ENCODE assay signal across 27 cellular contexts in genomic region chr1:206885341-206886060, GRCh38. TPM values are rescaled to one million over a fixed set of nuclear protein-coding genes. Genes with fewer than 3 reads are reported as not detected.
DNase-seq lines count a peak whose midpoint lies in the region; ATAC-seq, FAIRE-seq and TF ChIP-seq lines count a peak whose summit lies in the region.
"Had no signal": no experiment of that assay in that cellular context is flagged by ENCODE, and none has a peak within 500 bp of the region (broad histone marks: within the 10 kb centered on the region; RNA-seq: fewer than 3 reads in every experiment).

No MANE protein-coding gene starts in this region.

- H4K20me1 ChIP-seq in keratinocyte (ENCODE audit: control insufficient read depth, extremely low read depth, insufficient read depth, low read length), result no peaks in the 10 kb centered on the region
- H4K20me1 ChIP-seq: BLaER1 had no signal

- H3K36me3 ChIP-seq in RWPE2 (ENCODE audit: low read depth) (no peaks in the 10 kb centered on the region), keratinocyte (ENCODE audit: control insufficient read depth in 2 of 2, extremely low read depth in 1 of 2, insufficient read depth in 2 of 2, low read length in 2 of 2) (no peaks in the 10 kb centered on the region), esophagus muscularis mucosa (no peaks in the 10 kb centered on the region)
- no peaks in the 10 kb centered on the region for H3K36me3 ChIP-seq in CD8-positive, alpha-beta memory T cell (ENCODE audit: insufficient read depth, low read length)
- H3K36me3 ChIP-seq: BLaER1, SJSA1 had no signal

- peak; percentile 24 for DNase-seq in AG10803 (ENCODE audit: low read depth)
- DNase-seq in RWPE2 (ENCODE audit: low spot score), result no peak
- peak; percentile 88 for DNase-seq in epithelial cell of esophagus (ENCODE audit: low read depth)
- no peak for DNase-seq in keratinocyte (ENCODE audit: low read depth, low spot score)
- no peak for DNase-seq in activated T-cell treated with anti-CD3 and anti-CD28 coated beads, Interleukin-2, amount 50 U/mL, for 4 hours
- DNase-seq in CD8-positive, alpha-beta memory T cell, result no peak
- DNase-seq in esophagus muscularis mucosa (ENCODE audit: extremely low spot score), result no peak
- DNase-seq: 8988T; CD8-positive, alpha-beta T cell; DND-41; HFFc6; Karpas-422; MM.1S; NCI-H1105 treated with DMSO at 0.1 percent for 48 hours; NCI-H1694 treated with DMSO at 0.1 percent for 48 hours; NCI-H2171; NCI-H774; PC-3 had no signal

- dilution Hi-C loops in keratinocyte (cut with MboI; ENCODE audit: extremely low pct_ligation_motif_present, low sequenced_read_pairs), result no loop called here

- H3K4me1 Mint-ChIP-seq in activated T-cell treated with anti-CD3 and anti-CD28 coated beads, Interleukin-2, amount 50 U/mL, for 4 hours (ENCODE audit: low read depth), result peaks cover 17% of the 10 kb centered on the region
- H3K4me1 Mint-ChIP-seq in CD8-positive, alpha-beta memory T cell, result peaks cover 0 to 3% (median 3%) of the 10 kb centered on the region in 3 donors

- TF ChIP-seq EP300 in esophagus muscularis mucosa (IDR thresholded peaks at IDR 0.05), result no peak

- H3K9me3 Mint-ChIP-seq in activated T-cell treated with anti-CD3 and anti-CD28 coated beads, Interleukin-2, amount 50 U/mL, for 4 hours, result no peaks in the 10 kb centered on the region
- H3K9me3 Mint-ChIP-seq in CD8-positive, alpha-beta memory T cell, result no peaks in the 10 kb centered on the region
- H3K9me3 Mint-ChIP-seq: CD8-positive, alpha-beta T cell; HFFc6 had no signal

- H2AFZ ChIP-seq in keratinocyte (ENCODE audit: control insufficient read depth, low read length), result peak overlapping the region; percentile 24

- FAIRE-seq in keratinocyte (lab: Jason Lieb, UNC), result peak; percentile 55
- FAIRE-seq: D721Med, G401.6, GM12878, GM18507, H1 had no signal

- 83% methylated on average over 3 of the region's 3 CpGs for WGBS in esophagus muscularis mucosa

- TF ChIP-seq POLR2A in esophagus muscularis mucosa (IDR thresholded peaks at IDR 0.05; ENCODE audit: low read depth), result no peak

- TF ChIP-seq CTCF in AG10803 (conservative IDR thresholded peaks at IDR 0.05; ENCODE audit: low read length) (no peak), RWPE2 (IDR thresholded peaks at IDR 0.05; ENCODE audit: poor library complexity, severe bottlenecking) (no peak), epithelial cell of esophagus (IDR thresholded peaks at IDR 0.05; ENCODE audit: insufficient read depth, low read depth, low read length, missing control alignments) (no peak), keratinocyte (optimal IDR thresholded peaks at IDR 0.05 in 1 of 3, IDR thresholded peaks at IDR 0.05 in 1 of 3, conservative IDR thresholded peaks at IDR 0.05 in 1 of 3; ENCODE audit: extremely low read depth in 1 of 3, insufficient read depth in 2 of 3, low read length in 3 of 3) (no peak), esophagus muscularis mucosa (IDR thresholded peaks at IDR 0.05) (no peak)

- POLR2A ChIA-PET in CD8-positive, alpha-beta memory T cell (lab: Charles Lee), result no interaction called here

- H3K9me1 ChIP-seq in keratinocyte (ENCODE audit: control insufficient read depth, extremely low read depth, insufficient read depth, low read length), result no peaks in the 10 kb centered on the region

- peak overlapping the region; percentile 37 for H3K27ac ChIP-seq in RWPE2 (ENCODE audit: poor library complexity, severe bottlenecking)
- peak overlapping the region; percentile 78 for H3K27ac ChIP-seq in keratinocyte (ENCODE audit: control insufficient read depth, insufficient read depth, low read length)
- no peak overlapping the region for H3K27ac ChIP-seq in CD8-positive, alpha-beta memory T cell (ENCODE audit: low read depth, low read length)
- no peak overlapping the region for H3K27ac ChIP-seq in esophagus muscularis mucosa (replicated peaks in 1 of 4)
- H3K27ac ChIP-seq: BLaER1, SJSA1 had no signal

- H3K4me1 ChIP-seq in RWPE2 (ENCODE audit: insufficient read depth, poor library complexity, severe bottlenecking) (peaks cover 27% of the 10 kb centered on the region), keratinocyte (ENCODE audit: control insufficient read depth, extremely low read depth, insufficient read depth, low read length) (peaks cover 44% of the 10 kb centered on the region), esophagus muscularis mucosa (no peaks in the 10 kb centered on the region)
- peaks cover 6% of the 10 kb centered on the region for H3K4me1 ChIP-seq in CD8-positive, alpha-beta memory T cell (ENCODE audit: insufficient read depth, low read length)

- intact Hi-C loops in esophagus muscularis mucosa (cut with DNase I), result no loop called here

- no peaks in the 10 kb centered on the region for H3K79me2 ChIP-seq in keratinocyte (ENCODE audit: control insufficient read depth, insufficient read depth, low read length)

- no peak overlapping the region for H3K4me3 Mint-ChIP-seq in activated T-cell treated with anti-CD3 and anti-CD28 coated beads, Interleukin-2, amount 50 U/mL, for 4 hours
- H3K4me3 Mint-ChIP-seq in CD8-positive, alpha-beta memory T cell, result no peak overlapping the region
- H3K4me3 Mint-ChIP-seq: CD8-positive, alpha-beta T cell; HFFc6 had no signal

- no peaks in the 10 kb centered on the region for H3K9me3 ChIP-seq in RWPE2 (ENCODE audit: severe bottlenecking)
- H3K9me3 ChIP-seq in keratinocyte (ENCODE audit: control insufficient read depth, low read depth, low read length), result no peaks in the 10 kb centered on the region
- H3K9me3 ChIP-seq in CD8-positive, alpha-beta memory T cell (ENCODE audit: low read length), result no peaks in the 10 kb centered on the region
- H3K9me3 ChIP-seq in esophagus muscularis mucosa, result no peaks in the 10 kb centered on the region
- H3K9me3 ChIP-seq: BLaER1, SJSA1 had no signal

- CTCF ChIA-PET in CD8-positive, alpha-beta memory T cell (lab: Charles Lee), result interaction anchor here (1.2 to 2.3 kb wide), 4 partner anchors 9 to 97 kb away, joined by 3 to 7 read pairs (median 4); partner anchors contain the start of gene IL20

- H3K9ac ChIP-seq in keratinocyte (ENCODE audit: control insufficient read depth, extremely low read depth, insufficient read depth, low read length), result peak overlapping the region; percentile 33
- H3K9ac ChIP-seq: BLaER1 had no signal

- peak overlapping the region; percentile 63 for H3K4me2 ChIP-seq in keratinocyte (ENCODE audit: control insufficient read depth, extremely low read depth, insufficient read depth, low read depth, low read length)
- H3K4me2 ChIP-seq: BLaER1 had no signal

- no peak overlapping the region for H3K27ac Mint-ChIP-seq in CD8-positive, alpha-beta memory T cell
- H3K27ac Mint-ChIP-seq: CD8-positive, alpha-beta T cell; HFFc6 had no signal

- no peak for ATAC-seq in RWPE2 (ENCODE audit: low read depth)
- ATAC-seq in activated T-cell treated with anti-CD3 and anti-CD28 coated beads, Interleukin-2, amount 50 U/mL, for 4 hours, result no peak
- ATAC-seq in HG03457 (IDR thresholded peaks at IDR 0.05; ENCODE audit: unreplicated experiment), result no peak
- ATAC-seq: CD8-positive, alpha-beta T cell; GM12878; PC-3 had no signal

- H3K4me3 ChIP-seq in AG10803 (ENCODE audit: low read length), result no peak overlapping the region
- no peak overlapping the region for H3K4me3 ChIP-seq in RWPE2 (ENCODE audit: severe bottlenecking)
- no peak overlapping the region for H3K4me3 ChIP-seq in epithelial cell of esophagus (ENCODE audit: low read length)
- H3K4me3 ChIP-seq in keratinocyte (ENCODE audit: control insufficient read depth in 2 of 3, extremely low read depth in 1 of 3, insufficient read depth in 2 of 3, low read depth in 1 of 3, low read length in 3 of 3), result peak overlapping the region in 1 of 3 experiments; percentile 0
- no peak overlapping the region for H3K4me3 ChIP-seq in CD8-positive, alpha-beta memory T cell (ENCODE audit: low read length)
- no peak overlapping the region for H3K4me3 ChIP-seq in esophagus muscularis mucosa
- H3K4me3 ChIP-seq: BLaER1, GM12878, SJSA1 had no signal

- H3K27me3 Mint-ChIP-seq in activated T-cell treated with anti-CD3 and anti-CD28 coated beads, Interleukin-2, amount 50 U/mL, for 4 hours (ENCODE audit: low read depth), result peaks cover 3% of the 10 kb centered on the region
- peaks cover 5 to 8% of the 10 kb centered on the region in 2 donors for H3K27me3 Mint-ChIP-seq in CD8-positive, alpha-beta memory T cell

- H3K27me3 ChIP-seq in RWPE2 (ENCODE audit: insufficient read depth, poor library complexity, severe bottlenecking) (no peaks in the 10 kb centered on the region), keratinocyte (ENCODE audit: control insufficient read depth, extremely low read depth, insufficient read depth, low read length) (no peaks in the 10 kb centered on the region), esophagus muscularis mucosa (peaks cover 0 to 23% (median 0%) of the 10 kb centered on the region in 4 donors)
- H3K27me3 ChIP-seq in CD8-positive, alpha-beta memory T cell (ENCODE audit: insufficient read depth, low read length, poor library complexity, severe bottlenecking), result no peaks in the 10 kb centered on the region
- H3K27me3 ChIP-seq: BLaER1, SJSA1 had no signal

- no peaks in the 10 kb centered on the region for H3K36me3 Mint-ChIP-seq in activated T-cell treated with anti-CD3 and anti-CD28 coated beads, Interleukin-2, amount 50 U/mL, for 4 hours (ENCODE audit: insufficient read depth)
- H3K36me3 Mint-ChIP-seq in CD8-positive, alpha-beta memory T cell, result peaks cover 0 to 4% (median 0%) of the 10 kb centered on the region in 3 donors
- H3K36me3 Mint-ChIP-seq: CD8-positive, alpha-beta T cell had no signal

RNA-seq across cellular contexts. Expression of gene IL24, which starts 11.7 kb away (rescaled TPM):
- polyA plus RNA-seq in keratinocyte, result 2.1 to 3.1 TPM (median 2.3 TPM) in 3 replicates
- polyA plus RNA-seq in keratinocyte (2011; ENCODE audit: low read depth), result 3.3 TPM
- polyA plus RNA-seq in keratinocyte (2011; cell fraction: cytosol; rRNA removed), result 1.7 and 2.5 TPM in 2 replicates
- 2.6 and 3.6 TPM in 2 replicates for polyA plus RNA-seq in keratinocyte (2011; cell fraction: nucleus; rRNA removed)
- polyA plus RNA-seq in keratinocyte (2012; ENCODE audit: low replicate concordance), result 1.3 and 5.9 TPM in 2 replicates
- 0.67 to 1.5 TPM (median 0.99 TPM) in 3 replicates for polyA minus RNA-seq in keratinocyte
- not detected for polyA minus RNA-seq in keratinocyte (2011; cell fraction: cytosol; rRNA and poly(A)+ RNA removed)
- polyA minus RNA-seq in keratinocyte (2011; cell fraction: nucleus; rRNA and poly(A)+ RNA removed), result 0.21 and 1.5 TPM in 2 replicates
- total RNA-seq in activated T-cell treated with anti-CD3 and anti-CD28 coated beads, Interleukin-2, amount 50 U/mL, for 4 hours, result 10 to 100 TPM; 11.9 to 30.7 (median 25.0) TPM
- total RNA-seq in CD8-positive, alpha-beta memory T cell, result 1 to 10 TPM; 2.0 to 2.9 TPM
- 22.5 TPM for polyA plus RNA-seq in CD8-positive, alpha-beta memory T cell
- 1 to 10 TPM in 1 of 4 donors, not detected in 3; 1.7 TPM for total RNA-seq in esophagus muscularis mucosa
- total RNA-seq: CD8-positive, alpha-beta T cell; H1; NCI-H460 had no signal
- polyA plus RNA-seq: H1 had no signal

RNA-seq across cellular contexts. Expression of gene IL20, which starts 20.1 kb away (rescaled TPM):
- 0.67 to 5.6 TPM (median 4.7 TPM) in 3 replicates for polyA plus RNA-seq in keratinocyte
- 3.1 TPM for polyA plus RNA-seq in keratinocyte (2011; ENCODE audit: low read depth)
- polyA plus RNA-seq in keratinocyte (2011; cell fraction: cytosol; rRNA removed), result 1.2 and 3.1 TPM in 2 replicates
- polyA plus RNA-seq in keratinocyte (2011; cell fraction: nucleus; rRNA removed), result 8.0 and 9.2 TPM in 2 replicates
- 0.45 and 4.9 TPM in 2 replicates for polyA plus RNA-seq in keratinocyte (2012; ENCODE audit: low replicate concordance)
- polyA minus RNA-seq in keratinocyte, result 0.36 to 2.4 TPM (median 2.1 TPM) in 3 replicates
- 1.7 TPM for polyA minus RNA-seq in keratinocyte (2011; cell fraction: cytosol; rRNA and poly(A)+ RNA removed)
- 2.9 and 3.0 TPM in 2 replicates for polyA minus RNA-seq in keratinocyte (2011; cell fraction: nucleus; rRNA and poly(A)+ RNA removed)
- not detected for total RNA-seq in activated T-cell treated with anti-CD3 and anti-CD28 coated beads, Interleukin-2, amount 50 U/mL, for 4 hours
- total RNA-seq in CD8-positive, alpha-beta memory T cell, result not detected
- not detected for polyA plus RNA-seq in CD8-positive, alpha-beta memory T cell
- total RNA-seq in esophagus muscularis mucosa, result not detected
- total RNA-seq: CD8-positive, alpha-beta T cell; H1; HFFc6; NCI-H460; PC-3 had no signal
- polyA plus RNA-seq: H1 had no signal

RNA-seq across cellular contexts. Expression of gene FCMR, which starts 36.2 kb away (rescaled TPM):
- polyA plus RNA-seq in keratinocyte, result 1.8 to 8.1 TPM (median 1.8 TPM) in 3 replicates
- polyA plus RNA-seq in keratinocyte (2011; ENCODE audit: low read depth), result 0.31 TPM
- 3.2 and 4.8 TPM in 2 replicates for polyA plus RNA-seq in keratinocyte (2011; cell fraction: cytosol; rRNA removed)
- polyA plus RNA-seq in keratinocyte (2011; cell fraction: nucleus; rRNA removed), result 1.5 and 3.1 TPM in 2 replicates
- polyA plus RNA-seq in keratinocyte (2012; ENCODE audit: low replicate concordance), result 1.7 and 6.8 TPM in 2 replicates
- polyA minus RNA-seq in keratinocyte, result 3.3 to 10.8 TPM (median 5.8 TPM) in 3 replicates
- 3.8 TPM for polyA minus RNA-seq in keratinocyte (2011; cell fraction: cytosol; rRNA and poly(A)+ RNA removed)
- 1.0 TPM in 1 of 2 replicates, not detected in the other for polyA minus RNA-seq in keratinocyte (2011; cell fraction: nucleus; rRNA and poly(A)+ RNA removed)
- total RNA-seq in activated T-cell treated with anti-CD3 and anti-CD28 coated beads, Interleukin-2, amount 50 U/mL, for 4 hours, result 10 to 100 TPM; 24.7 to 41.7 (median 24.8) TPM
- total RNA-seq in CD8-positive, alpha-beta memory T cell, result 10 to 100 TPM; 75.1 to 75.6 TPM
- polyA plus RNA-seq in CD8-positive, alpha-beta memory T cell, result 574 TPM
- 1 to 10 TPM in 3 of 4 donors, not detected in 1; 2.5 to 3.3 (median 3.2) TPM for total RNA-seq in esophagus muscularis mucosa
- total RNA-seq: H1, NCI-H460 had no signal

Comparison
In these comparisons a context has a peak if more than half of its experiments do, and no peak if none do; other contexts are left out.
1. DNase-seq: peak in AG10803 (single experiment) and epithelial cell of esophagus (single experiment); none in RWPE2 (single experiment), keratinocyte (single experiment), activated T-cell treated with anti-CD3 and anti-CD28 coated beads, Interleukin-2, amount 50 U/mL, for 4 hours (single experiment), CD8-positive, alpha-beta memory T cell (0 of 5) and esophagus muscularis mucosa (single experiment).
2. H3K27ac ChIP-seq: peak in RWPE2 (single experiment) and keratinocyte (single experiment); none in CD8-positive, alpha-beta memory T cell (single experiment) and esophagus muscularis mucosa (0 of 4).
3. RNA of gene FCMR, which starts 36.2 kb away (total RNA-seq): 75.1 to 75.6 TPM in CD8-positive, alpha-beta memory T cell and 24.7 to 41.7 TPM in activated T-cell treated with anti-CD3 and anti-CD28 coated beads, Interleukin-2, amount 50 U/mL, for 4 hours; 2.5 to 3.3 TPM in esophagus muscularis mucosa; every median in the first group is over 4 times any median in the second.